Comparison of ENCODE assay signal across 8 cellular contexts in genomic region chr5:80654391-80655230, GRCh38. TPM values are rescaled to one million over a fixed set of nuclear protein-coding genes. Genes with fewer than 3 reads are reported as not detected.
DNase-seq lines count a peak whose midpoint lies in the region; ATAC-seq and TF ChIP-seq lines count a peak whose summit lies in the region.

TSS of gene DHFR (minus strand) at chr5:80654983. CDS start at chr5:80654489, 494 bp downstream.
TSS of gene MSH3 (plus strand) at chr5:80654652. CDS start at chr5:80654728, 76 bp downstream.

- no peaks in the 10 kb centered on the region for H3K27me3 ChIP-seq in DND-41 (ENCODE audit: insufficient read depth, low read length, poor library complexity)
- H3K27me3 ChIP-seq in GM23338 (ENCODE audit: insufficient read depth), result no peaks in the 10 kb centered on the region

- peaks cover 37% of the 10 kb centered on the region for H3K79me2 ChIP-seq in DND-41 (ENCODE audit: insufficient read depth, low read length)
- peaks cover 20% of the 10 kb centered on the region for H3K79me2 ChIP-seq in GM23338 (replicated peaks; ENCODE audit: insufficient read depth)

- H4K20me1 ChIP-seq in DND-41 (ENCODE audit: insufficient read depth, low read length), result peaks cover 9% of the 10 kb centered on the region
- no peaks in the 10 kb centered on the region; the same call in 1 of the 2 replicates for H4K20me1 ChIP-seq in GM23338 (replicated peaks; ENCODE audit: insufficient read depth)

- H3K27ac Mint-ChIP-seq in GM23338, result peak within 1 kb of the TSS; percentile 99
- peak within 1 kb of the TSS; percentile 96 for H3K27ac Mint-ChIP-seq in activated T-helper 17 cell treated with anti-CD3 and anti-CD28 coated beads, Interleukin-2, amount 50 U/mL, for 72 hours
- H3K27ac Mint-ChIP-seq in naive thymus-derived CD8-positive, alpha-beta T cell, result peak within 1 kb of the TSS; percentile 63 to 99 (median 97)
- H3K27ac Mint-ChIP-seq in stimulated activated naive B cell treated with anti-CD40 and anti-IgM and Interleukin-4, amounts not matched to agents 10 μg/mL and 1 μg/mL and 100 μg/mL, for 72 hours, result peak within 1 kb of the TSS; percentile 96

- CTCF ChIA-PET in RWPE1 (lab: Yijun Ruan, JAX), result interaction anchor here (0.5 to 1.2 kb wide), 5 partner anchors 12 to 174 kb away, joined by 3 to 5 read pairs (median 3); no protein-coding TSS in a partner anchor

- peak within 1 kb of the TSS; percentile 98 for H3K27ac ChIP-seq in DND-41 (ENCODE audit: low read length)
- H3K27ac ChIP-seq in GM23338 (ENCODE audit: low read depth), result peak within 1 kb of the TSS; percentile 95
- H3K27ac ChIP-seq in RWPE1, result peak within 1 kb of the TSS; percentile 93

- ATAC-seq in DND-41 (ENCODE audit: insufficient read depth, low read depth) (peak; percentile 59), GM23338 (peak; percentile 85)
- peak; percentile 79 for ATAC-seq in activated T-helper 17 cell treated with anti-CD3 and anti-CD28 coated beads, Interleukin-2, amount 50 U/mL, for 72 hours (replicated peaks)
- peak; percentile 69 to 74 for ATAC-seq in naive thymus-derived CD8-positive, alpha-beta T cell
- ATAC-seq in stimulated activated naive B cell treated with anti-CD40 and anti-IgM and Interleukin-4, amounts not matched to agents 10 μg/mL and 1 μg/mL and 100 μg/mL, for 72 hours (replicated peaks), result peak; percentile 57 to 64

- no peaks in the 10 kb centered on the region for H3K9me2 ChIP-seq in GM23338 (ENCODE audit: insufficient read depth)

- H3K4me3 ChIP-seq in DND-41 (ENCODE audit: low read depth in 1 of 2, low read length in 2 of 2) (peak within 1 kb of the TSS; percentile 88), GM23338 (peak within 1 kb of the TSS; percentile 97)

- peak within 1 kb of the TSS; percentile 94 for H3K9ac ChIP-seq in DND-41 (ENCODE audit: low read depth, low read length)

- H2AFZ ChIP-seq in DND-41 (ENCODE audit: low read depth, low read length), result peak within 1 kb of the TSS; percentile 91
- H2AFZ ChIP-seq in GM23338, result peak within 1 kb of the TSS; percentile 78; the same call in 1 of the 2 replicates

- H3K36me3 Mint-ChIP-seq in GM23338 (ENCODE audit: low read depth), result peaks cover 39% of the 10 kb centered on the region
- H3K36me3 Mint-ChIP-seq in activated T-helper 17 cell treated with anti-CD3 and anti-CD28 coated beads, Interleukin-2, amount 50 U/mL, for 72 hours (ENCODE audit: low read depth), result peaks cover 44% of the 10 kb centered on the region
- peaks cover 4 to 33% (median 15%) of the 10 kb centered on the region in 3 donors for H3K36me3 Mint-ChIP-seq in naive thymus-derived CD8-positive, alpha-beta T cell
- H3K36me3 Mint-ChIP-seq in stimulated activated naive B cell treated with anti-CD40 and anti-IgM and Interleukin-4, amounts not matched to agents 10 μg/mL and 1 μg/mL and 100 μg/mL, for 72 hours, result peaks cover 29 to 37% of the 10 kb centered on the region in 2 donors

- H3K4me3 Mint-ChIP-seq in GM23338, result peak within 1 kb of the TSS; percentile 98
- H3K4me3 Mint-ChIP-seq in activated T-helper 17 cell treated with anti-CD3 and anti-CD28 coated beads, Interleukin-2, amount 50 U/mL, for 72 hours, result no peak within 1 kb of the TSS
- H3K4me3 Mint-ChIP-seq in naive thymus-derived CD8-positive, alpha-beta T cell, result peak within 1 kb of the TSS; percentile 85 to 99 (median 93)
- H3K4me3 Mint-ChIP-seq in stimulated activated naive B cell treated with anti-CD40 and anti-IgM and Interleukin-4, amounts not matched to agents 10 μg/mL and 1 μg/mL and 100 μg/mL, for 72 hours, result peak within 1 kb of the TSS; percentile 88 to 94

- peak within 1 kb of the TSS; percentile 86 for H3K4me2 ChIP-seq in DND-41 (ENCODE audit: insufficient read depth, low read length)
- H3K4me2 ChIP-seq in GM23338, result peak within 1 kb of the TSS; percentile 99

- POLR2A ChIA-PET in RWPE1 (lab: Yijun Ruan, JAX; ENCODE audit: low non-redundant PET), result interaction anchor here (0.6 to 1.0 kb wide), 3 partner anchors 31 to 745 kb away, joined by 3 to 5 read pairs (median 3); no protein-coding TSS in a partner anchor
- POLR2A ChIA-PET in naive thymus-derived CD8-positive, alpha-beta T cell (lab: Charles Lee), result interaction anchor here (0.7 to 1.1 kb wide), 5 partner anchors 10 to 647 kb away, joined by 3 to 4 read pairs (median 3); partner anchors contain the start of genes ZCCHC9 and ZFYVE16

- H3K9me3 Mint-ChIP-seq in GM23338, result no peaks in the 10 kb centered on the region
- no peaks in the 10 kb centered on the region for H3K9me3 Mint-ChIP-seq in activated T-helper 17 cell treated with anti-CD3 and anti-CD28 coated beads, Interleukin-2, amount 50 U/mL, for 72 hours
- H3K9me3 Mint-ChIP-seq in naive thymus-derived CD8-positive, alpha-beta T cell, result no peaks in the 10 kb centered on the region
- H3K9me3 Mint-ChIP-seq in stimulated activated naive B cell treated with anti-CD40 and anti-IgM and Interleukin-4, amounts not matched to agents 10 μg/mL and 1 μg/mL and 100 μg/mL, for 72 hours, result no peaks in the 10 kb centered on the region

- TF ChIP-seq CTCF in DND-41 (IDR thresholded peaks at IDR 0.05; ENCODE audit: borderline replicate concordance, extremely low read depth, low read length, poor library complexity, severe bottlenecking) (peak; percentile 45), GM23338 (conservative IDR thresholded peaks at IDR 0.05; ENCODE audit: low read depth in 2 of 2) (peak in 1 of 2 experiments; percentile 17; a peak in 1 of 4 replicates), RWPE1 (conservative IDR thresholded peaks at IDR 0.05; ENCODE audit: low read depth) (peak; percentile 43; the same call in 1 of the 2 replicates)

- peaks cover 5% of the 10 kb centered on the region for H3K27me3 Mint-ChIP-seq in GM23338 (ENCODE audit: insufficient read depth, low read depth, poor library complexity)
- H3K27me3 Mint-ChIP-seq in activated T-helper 17 cell treated with anti-CD3 and anti-CD28 coated beads, Interleukin-2, amount 50 U/mL, for 72 hours, result no peaks in the 10 kb centered on the region
- no peaks in the 10 kb centered on the region for H3K27me3 Mint-ChIP-seq in naive thymus-derived CD8-positive, alpha-beta T cell
- no peaks in the 10 kb centered on the region for H3K27me3 Mint-ChIP-seq in stimulated activated naive B cell treated with anti-CD40 and anti-IgM and Interleukin-4, amounts not matched to agents 10 μg/mL and 1 μg/mL and 100 μg/mL, for 72 hours

- H3K4me1 ChIP-seq in DND-41 (ENCODE audit: insufficient read depth, low read length) (peaks cover 27% of the 10 kb centered on the region), GM23338 (ENCODE audit: insufficient read depth) (peaks cover 22% of the 10 kb centered on the region)

- H3K4me1 Mint-ChIP-seq in GM23338, result peaks cover 17% of the 10 kb centered on the region
- H3K4me1 Mint-ChIP-seq in activated T-helper 17 cell treated with anti-CD3 and anti-CD28 coated beads, Interleukin-2, amount 50 U/mL, for 72 hours, result peaks cover 13% of the 10 kb centered on the region
- peaks cover 13 to 35% (median 31%) of the 10 kb centered on the region in 4 donors for H3K4me1 Mint-ChIP-seq in naive thymus-derived CD8-positive, alpha-beta T cell
- H3K4me1 Mint-ChIP-seq in stimulated activated naive B cell treated with anti-CD40 and anti-IgM and Interleukin-4, amounts not matched to agents 10 μg/mL and 1 μg/mL and 100 μg/mL, for 72 hours, result peaks cover 8 to 16% of the 10 kb centered on the region in 2 donors

- no peaks in the 10 kb centered on the region for H3K9me3 ChIP-seq in DND-41 (ENCODE audit: insufficient read depth, low read length, severe bottlenecking)

- H3K36me3 ChIP-seq in DND-41 (ENCODE audit: insufficient read depth, low read length) (peaks cover 42% of the 10 kb centered on the region), GM23338 (ENCODE audit: insufficient read depth) (peaks cover 18% of the 10 kb centered on the region)

- DNase-seq in DND-41 (peak; percentile 93), GM23338 (ENCODE audit: low spot score) (peak; percentile 96), LoVo (ENCODE audit: low spot score) (peak; percentile 96), RWPE1 (ENCODE audit: low spot score) (peak; percentile 98), fibroblast of peridontal ligament (ENCODE audit: extremely low read depth) (peak; percentile 74)
- peak; percentile 81 to 94 (median 85) for DNase-seq in naive thymus-derived CD8-positive, alpha-beta T cell
- peak; percentile 83 for DNase-seq in stimulated activated naive B cell treated with anti-CD40 and anti-IgM and Interleukin-4, amounts not matched to agents 10 μg/mL and 1 μg/mL and 100 μg/mL, for 72 hours

- H3F3A ChIP-seq in GM23338 (replicated peaks; ENCODE audit: low read depth), result no peaks in the 10 kb centered on the region; the same call in 1 of the 2 replicates

TF ChIP-seq in GM23338, 12 proteins besides CTCF, POLR2A, EP300 and RAD21:
- TF ChIP-seq, protein P1, sequence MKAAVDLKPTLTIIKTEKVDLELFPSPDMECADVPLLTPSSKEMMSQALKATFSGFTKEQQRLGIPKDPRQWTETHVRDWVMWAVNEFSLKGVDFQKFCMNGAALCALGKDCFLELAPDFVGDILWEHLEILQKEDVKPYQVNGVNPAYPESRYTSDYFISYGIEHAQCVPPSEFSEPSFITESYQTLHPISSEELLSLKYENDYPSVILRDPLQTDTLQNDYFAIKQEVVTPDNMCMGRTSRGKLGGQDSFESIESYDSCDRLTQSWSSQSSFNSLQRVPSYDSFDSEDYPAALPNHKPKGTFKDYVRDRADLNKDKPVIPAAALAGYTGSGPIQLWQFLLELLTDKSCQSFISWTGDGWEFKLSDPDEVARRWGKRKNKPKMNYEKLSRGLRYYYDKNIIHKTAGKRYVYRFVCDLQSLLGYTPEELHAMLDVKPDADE (IDR thresholded peaks at IDR 0.05), result 0 out of 2 replicates have a peak, but pooled peaks have one; percentile 14
- TF ChIP-seq NANOG (IDR thresholded peaks at IDR 0.05; ENCODE audit: borderline replicate concordance), result no peak
- TF ChIP-seq POLR2AphosphoS5 (IDR thresholded peaks at IDR 0.05; ENCODE audit: low read depth), result peak; percentile 82

RNA-seq across cellular contexts. Expression of gene DHFR, which starts in this region (rescaled TPM):
- 82.8 and 95.6 TPM in 2 replicates for total RNA-seq in GM23338 (2014; rRNA removed; shearing (Covaris generic))
- 48.7 and 56.2 TPM in 2 replicates for polyA plus RNA-seq in GM23338 (2016; fragmentation: Nextera tagmentation; extraction: Ambion mirVana)
- 10 to 100 TPM; 71.9 to 80.2 TPM for total RNA-seq in activated T-helper 17 cell treated with anti-CD3 and anti-CD28 coated beads, Interleukin-2, amount 50 U/mL, for 72 hours
- total RNA-seq in naive thymus-derived CD8-positive, alpha-beta T cell, result 10 to 100 TPM; 18.3 to 19.5 TPM
- polyA plus RNA-seq in naive thymus-derived CD8-positive, alpha-beta T cell, result 1 to 10 TPM in 1 of 3 donors, under 1 TPM in 2; 0.82 to 2.2 (median 0.93) TPM

RNA-seq across cellular contexts. Expression of gene MSH3, which starts in this region (rescaled TPM):
- total RNA-seq in GM23338 (2014; rRNA removed; shearing (Covaris generic)), result 16.6 and 17.1 TPM in 2 replicates
- 9.1 and 13.3 TPM in 2 replicates for polyA plus RNA-seq in GM23338 (2016; fragmentation: Nextera tagmentation; extraction: Ambion mirVana)
- 10 to 100 TPM; 23.6 to 24.9 TPM for total RNA-seq in activated T-helper 17 cell treated with anti-CD3 and anti-CD28 coated beads, Interleukin-2, amount 50 U/mL, for 72 hours
- 10 to 100 TPM; 15.5 to 16.3 TPM for total RNA-seq in naive thymus-derived CD8-positive, alpha-beta T cell
- 10 to 100 TPM; 11.0 to 13.0 (median 12.5) TPM for polyA plus RNA-seq in naive thymus-derived CD8-positive, alpha-beta T cell

Comparison
In these comparisons a context has a peak if more than half of its experiments do, and no peak if none do; other contexts are left out.
1. Peak in every context shown above with its lines: DNase-seq, ATAC-seq, H3K4me3 ChIP-seq and H3K27ac ChIP-seq.
2. RNA of gene DHFR (polyA plus RNA-seq): 48.7 to 56.2 TPM in GM23338; 0.82 to 2.2 TPM in naive thymus-derived CD8-positive, alpha-beta T cell; every median in the first group is over 10 times any median in the second.